18 cellular contexts compared by ENCODE assay signal in genomic region chr7:76064208-76064970, GRCh38. TPM values are rescaled to one million over a fixed set of nuclear protein-coding genes. Genes with fewer than 3 reads are reported as not detected.
A peak's percentile ranks its signal among the peaks of the same experiment; 100 is the strongest.
DNase-seq lines count a peak whose midpoint lies in the region; ATAC-seq, FAIRE-seq and TF ChIP-seq lines count a peak whose summit lies in the region.
"Had no signal": no experiment of that assay in that cellular context is flagged by ENCODE, and none has a peak within 500 bp of the region (broad histone marks: within the 10 kb centered on the region; RNA-seq: fewer than 3 reads in every experiment).

No MANE protein-coding gene starts in this region.

- no peak for TF ChIP-seq RAD21 in HepG2 (CRISPR knock-in tag; IDR thresholded peaks at IDR 0.05)

- CTCF ChIA-PET in HepG2 (lab: Yijun Ruan, JAX; ENCODE audit: low intra/inter-chr PET ratio, low total read pairs) (no interaction called here), RWPE1 (lab: Yijun Ruan, JAX) (interaction anchor here (0.9 kb wide), 1 partner anchor 17 kb away, joined by 3 read pairs; the partner anchor contains the start of gene STYXL1)

- POLR2A ChIA-PET in HepG2 (lab: Yijun Ruan, JAX) = no interaction called here
- POLR2A ChIA-PET in RWPE1 (lab: Yijun Ruan, JAX; ENCODE audit: low non-redundant PET) = no interaction called here

- H2AFZ ChIP-seq in HepG2 (ENCODE audit: low read length) = no peak overlapping the region
- no peak overlapping the region for H2AFZ ChIP-seq in osteoblast (ENCODE audit: low read length)
- H2AFZ ChIP-seq: GM23248, PC-9 had no signal

- TF ChIP-seq POLR2A in HepG2 (IDR thresholded peaks at IDR 0.05; ENCODE audit: insufficient read depth in 1 of 2, low read depth in 2 of 2, low read length in 2 of 2) = peak in 1 of 2 experiments; percentile 36; a peak in 1 of 4 replicates
- no peak for TF ChIP-seq POLR2A in right lobe of liver (IDR thresholded peaks at IDR 0.05)

- FAIRE-seq in HepG2 (lab: Jason Lieb, UNC) (no peak), GM19239 (lab: Jason Lieb, UNC) (no peak)

- H3K79me2 ChIP-seq in HepG2 (ENCODE audit: insufficient read depth, low read length) (no peaks in the 10 kb centered on the region), osteoblast (ENCODE audit: insufficient read depth, low read length) (peaks cover 4% of the 10 kb centered on the region)

- DNase-seq in HepG2 (ENCODE audit: low spot score) = no peak
- DNase-seq in right lobe of liver = no peak
- no peak for DNase-seq in RWPE1 (ENCODE audit: low spot score)
- DNase-seq in osteoblast (ENCODE audit: insufficient read length, low spot score, missing footprints) = peak; percentile 37
- DNase-seq in GM19239 (ENCODE audit: insufficient read length, low spot score) = no peak
- no peak for DNase-seq in COLO829 (ENCODE audit: low spot score)
- DNase-seq in NCI-H748 (lab: John Stamatoyannopoulos, UW; ENCODE audit: unreplicated experiment) = no peak
- DNase-seq: CD8-positive, alpha-beta T cell; DMS 273 treated with DMSO at 0.1 percent for 48 hours; DND-41; H9; KG1; MG63; NCI-H446 treated with DMSO at 0.1 percent for 48 hours; SHP77 treated with DMSO at 0.1 percent for 48 hours had no signal

- H3K27ac ChIP-seq in HepG2 (ENCODE audit: extremely low read length, insufficient read depth, low read length) (no peak overlapping the region), right lobe of liver (no peak overlapping the region), RWPE1 (peak overlapping the region; percentile 59), osteoblast (ENCODE audit: low read depth, low read length) (no peak overlapping the region)
- H3K27ac ChIP-seq: C4-2B, GM23248, PC-9 had no signal

- H3K36me3 ChIP-seq in HepG2 (replicated peaks in 1 of 2; ENCODE audit: control insufficient read depth in 1 of 2, insufficient read depth in 2 of 2, low read length in 2 of 2) (peaks cover 43 to 74% of the 10 kb centered on the region in 2 experiments), right lobe of liver (peaks cover 0 to 48% (median 33%) of the 10 kb centered on the region in 4 donors), osteoblast (ENCODE audit: insufficient read depth, low read length) (peaks cover 74% of the 10 kb centered on the region)

- no peak overlapping the region for H3K9ac ChIP-seq in HepG2 (ENCODE audit: insufficient read depth, low read depth, low read length)
- H3K9ac ChIP-seq: GM23248 had no signal

- no peaks in the 10 kb centered on the region for H3K27me3 ChIP-seq in HepG2 (ENCODE audit: control insufficient read depth in 1 of 2, insufficient read depth in 2 of 2, low read length in 2 of 2)
- H3K27me3 ChIP-seq in right lobe of liver = no peaks in the 10 kb centered on the region
- H3K27me3 ChIP-seq in osteoblast (ENCODE audit: insufficient read depth, low read length) = no peaks in the 10 kb centered on the region
- H3K27me3 ChIP-seq: MG63 had no signal

- H3K4me1 ChIP-seq in HepG2 (ENCODE audit: insufficient read depth, low read length) (peaks cover 21% of the 10 kb centered on the region), right lobe of liver (peaks cover 0 to 32% (median 16%) of the 10 kb centered on the region in 4 donors), osteoblast (ENCODE audit: insufficient read depth, low read length) (peaks cover 21% of the 10 kb centered on the region)

- WGBS in HepG2 (ENCODE audit: low lambda C conversion rate) = 96% methylated on average over 20 of the region's 24 CpGs
- WGBS in right lobe of liver (ENCODE audit: insufficient coverage, low coverage, low lambda C conversion rate, missing lambda C conversion rate) = 57% methylated on average over 9 of the region's 24 CpGs

- TF ChIP-seq CTCF in HepG2 (CRISPR knock-in tag; IDR thresholded peaks at IDR 0.05) (no peak), right lobe of liver (IDR thresholded peaks at IDR 0.05) (no peak), RWPE1 (conservative IDR thresholded peaks at IDR 0.05; ENCODE audit: low read depth) (no peak), osteoblast (IDR thresholded peaks at IDR 0.05; ENCODE audit: extremely low read depth, low read depth, low read length) (no peak)

- in situ Hi-C loops in HepG2 (cut with HindIII; ENCODE audit: extremely low pct_ligation_motif_present, low pct_unique_long_range_greater_than_20kb) = no loop called here

- H3K4me3 ChIP-seq in HepG2 (replicated peaks in 1 of 3; ENCODE audit: insufficient read depth in 1 of 3, low read depth in 2 of 3, low read length in 3 of 3) = no peak overlapping the region
- H3K4me3 ChIP-seq in right lobe of liver = no peak overlapping the region
- H3K4me3 ChIP-seq in osteoblast (ENCODE audit: insufficient read depth, low read length) = no peak overlapping the region
- H3K4me3 ChIP-seq: GM23248, MG63, PC-9 had no signal

- no peaks in the 10 kb centered on the region for H3K9me3 ChIP-seq in HepG2 (ENCODE audit: low read length)
- H3K9me3 ChIP-seq in right lobe of liver = no peaks in the 10 kb centered on the region
- no peaks in the 10 kb centered on the region for H3K9me3 ChIP-seq in osteoblast (ENCODE audit: low read depth, low read length)
- H3K9me3 ChIP-seq: MG63 had no signal

- BruUV-seq in HepG2 (replicated peaks; lab: Mats Ljungman, UMichigan) = no TSS peak

- no peaks in the 10 kb centered on the region; the same call in 1 of the 2 replicates for H4K20me1 ChIP-seq in HepG2 (ENCODE audit: insufficient read depth, low read length)
- H4K20me1 ChIP-seq in osteoblast (ENCODE audit: insufficient read depth, low read length) = peaks cover 12% of the 10 kb centered on the region

- ATAC-seq in HepG2 (peak; percentile 6), right lobe of liver (no peak)
- ATAC-seq: CD8-positive, alpha-beta T cell had no signal

- H3K4me2 ChIP-seq in HepG2 (ENCODE audit: low read depth, low read length) (no peak overlapping the region), osteoblast (ENCODE audit: insufficient read depth, low read length) (no peak overlapping the region)
- H3K4me2 ChIP-seq: PC-9 had no signal

- TF ChIP-seq EP300 in HepG2 (IDR thresholded peaks at IDR 0.05; ENCODE audit: low read depth in 2 of 2, low read length in 2 of 2) (no peak), HepG2 (CRISPR knock-in tag; IDR thresholded peaks at IDR 0.05; ENCODE audit: borderline replicate concordance) (no peak)

- intact Hi-C loops in HepG2 (cut with micrococcal nuclease; ENCODE audit: unreplicated experiment) = no loop called here
- intact Hi-C loops in right lobe of liver (cut with DNase I) = no loop called here

TF ChIP-seq in HepG2, 621 proteins besides CTCF, POLR2A, EP300 and RAD21 (continues in another document):
- TF ChIP-seq ZNF343 (CRISPR knock-in tag; IDR thresholded peaks at IDR 0.05) (no peak), RBFOX2 (IDR thresholded peaks at IDR 0.05; ENCODE audit: low read depth, low read length) (peak; percentile 29; the same call in 1 of the 2 replicates)

RNA-seq across cellular contexts. Expression of gene MDH2, which starts 16.5 kb away (rescaled TPM):
- total RNA-seq in HepG2 (2016; rRNA removed; fragmentation: Illumina TruSeq; extraction: Trizol) (90.3 and 107 TPM in 2 replicates), right lobe of liver (100 to 1,000 TPM; 130 to 178 (median 164) TPM), osteoblast (32.7 and 36.6 TPM in 2 replicates)
- total RNA-seq in HepG2 (2016; cell fraction: cytosol; rRNA removed; fragmentation: Illumina TruSeq; extraction: Trizol; ENCODE audit: low read depth) = 35.9 and 38.8 TPM in 2 replicates
- total RNA-seq in HepG2 (2016; cell fraction: insoluble cytoplasmic fraction; rRNA removed; fragmentation: Illumina TruSeq; extraction: Trizol) = 93.0 and 94.6 TPM in 2 replicates
- 44.2 and 48.6 TPM in 2 replicates for total RNA-seq in HepG2 (2016; cell fraction: membrane; rRNA removed; fragmentation: Illumina TruSeq; extraction: Trizol)
- 45.4 and 53.0 TPM in 2 replicates for total RNA-seq in HepG2 (2016; cell fraction: nucleus; rRNA removed; fragmentation: Illumina TruSeq; extraction: Trizol)
- polyA plus RNA-seq in HepG2 (2011; rRNA removed) = 81.4 and 90.1 TPM in 2 replicates
- polyA plus RNA-seq in HepG2 (2011; cell fraction: cytosol; rRNA removed) = 48.1 and 61.9 TPM in 2 replicates
- 51.2 and 52.4 TPM in 2 replicates for polyA plus RNA-seq in HepG2 (2011; cell fraction: nucleus; rRNA removed)
- polyA plus RNA-seq in HepG2 (2012) = 126 and 145 TPM in 2 replicates
- polyA plus RNA-seq in HepG2 (2016; cell fraction: cytosol; fragmentation: Illumina TruSeq; extraction: Trizol; ENCODE audit: low read depth) = 80.9 and 96.5 TPM in 2 replicates
- 203 and 256 TPM in 2 replicates for polyA plus RNA-seq in HepG2 (2016; cell fraction: insoluble cytoplasmic fraction; fragmentation: Illumina TruSeq; extraction: Trizol; ENCODE audit: low read depth)
- 77.6 and 81.5 TPM in 2 replicates for polyA plus RNA-seq in HepG2 (2016; cell fraction: membrane; fragmentation: Illumina TruSeq; extraction: Trizol; ENCODE audit: low read depth)
- 113 and 123 TPM in 2 replicates for polyA plus RNA-seq in HepG2 (2016; cell fraction: nucleus; fragmentation: Illumina TruSeq; extraction: Trizol; ENCODE audit: insufficient read depth, low read depth)
- 189 and 195 TPM in 2 replicates for polyA minus RNA-seq in HepG2 (2011; rRNA and poly(A)+ RNA removed; ENCODE audit: low replicate concordance)
- polyA minus RNA-seq in HepG2 (2011; cell fraction: cytosol; rRNA and poly(A)+ RNA removed) = 86.4 and 103 TPM in 2 replicates
- 29.9 and 37.8 TPM in 2 replicates for polyA minus RNA-seq in HepG2 (2011; cell fraction: nucleus; rRNA and poly(A)+ RNA removed)

RNA-seq across cellular contexts. Expression of gene STYXL1, which starts 16.6 kb away (rescaled TPM):
- total RNA-seq in HepG2 (2016; rRNA removed; fragmentation: Illumina TruSeq; extraction: Trizol) (23.9 and 28.0 TPM in 2 replicates), right lobe of liver (10 to 100 TPM; 13.8 to 28.5 (median 21.2) TPM), osteoblast (23.9 and 27.7 TPM in 2 replicates)
- total RNA-seq in HepG2 (2016; cell fraction: cytosol; rRNA removed; fragmentation: Illumina TruSeq; extraction: Trizol; ENCODE audit: low read depth) = 13.7 and 16.8 TPM in 2 replicates
- 21.2 and 33.5 TPM in 2 replicates for total RNA-seq in HepG2 (2016; cell fraction: insoluble cytoplasmic fraction; rRNA removed; fragmentation: Illumina TruSeq; extraction: Trizol)
- 15.6 and 15.7 TPM in 2 replicates for total RNA-seq in HepG2 (2016; cell fraction: membrane; rRNA removed; fragmentation: Illumina TruSeq; extraction: Trizol)
- total RNA-seq in HepG2 (2016; cell fraction: nucleus; rRNA removed; fragmentation: Illumina TruSeq; extraction: Trizol) = 13.0 and 16.7 TPM in 2 replicates
- polyA plus RNA-seq in HepG2 (2011; rRNA removed) = 36.0 and 38.3 TPM in 2 replicates
- 47.3 and 50.3 TPM in 2 replicates for polyA plus RNA-seq in HepG2 (2011; cell fraction: cytosol; rRNA removed)
- 19.1 and 23.0 TPM in 2 replicates for polyA plus RNA-seq in HepG2 (2011; cell fraction: nucleus; rRNA removed)
- polyA plus RNA-seq in HepG2 (2012) = 20.3 and 22.3 TPM in 2 replicates
- polyA plus RNA-seq in HepG2 (2016; cell fraction: cytosol; fragmentation: Illumina TruSeq; extraction: Trizol; ENCODE audit: low read depth) = 17.6 and 20.9 TPM in 2 replicates
- 42.1 and 47.6 TPM in 2 replicates for polyA plus RNA-seq in HepG2 (2016; cell fraction: insoluble cytoplasmic fraction; fragmentation: Illumina TruSeq; extraction: Trizol; ENCODE audit: low read depth)
- 19.0 and 20.3 TPM in 2 replicates for polyA plus RNA-seq in HepG2 (2016; cell fraction: membrane; fragmentation: Illumina TruSeq; extraction: Trizol; ENCODE audit: low read depth)
- polyA plus RNA-seq in HepG2 (2016; cell fraction: nucleus; fragmentation: Illumina TruSeq; extraction: Trizol; ENCODE audit: insufficient read depth, low read depth) = 26.3 and 27.9 TPM in 2 replicates
- polyA minus RNA-seq in HepG2 (2011; rRNA and poly(A)+ RNA removed; ENCODE audit: low replicate concordance) = 18.8 and 29.8 TPM in 2 replicates
- polyA minus RNA-seq in HepG2 (2011; cell fraction: cytosol; rRNA and poly(A)+ RNA removed) = 7.5 and 9.2 TPM in 2 replicates
- polyA minus RNA-seq in HepG2 (2011; cell fraction: nucleus; rRNA and poly(A)+ RNA removed) = 8.9 and 10.7 TPM in 2 replicates
